ENCODE assay signal across 9 cellular contexts in genomic region chr7:36286688-36287087, GRCh38.
A peak's percentile ranks its signal among the peaks of the same experiment; 100 is the strongest.
DNase-seq lines count a peak whose midpoint lies in the region; ATAC-seq and TF ChIP-seq lines count a peak whose summit lies in the region.
"Had no signal": no experiment of that assay in that cellular context is flagged by ENCODE, and none has a peak within 500 bp of the region (broad histone marks: within the 10 kb centered on the region; RNA-seq: fewer than 3 reads in every experiment).

No MANE protein-coding gene starts in this region.

- H3K36me3 ChIP-seq in esophagus muscularis mucosa (peaks cover 0 to 15% (median 6%) of the 10 kb centered on the region in 4 donors), stomach (peaks cover 0 to 18% (median 10%) of the 10 kb centered on the region in 4 donors)

- WGBS in esophagus muscularis mucosa = 91% methylated on average over 4 of the region's 4 CpGs
- WGBS in stomach, 5 donors = 89 to 99% (median 96%) methylated on average over 4 of the region's 4 CpGs

- no peaks in the 10 kb centered on the region for H3K9me3 Mint-ChIP-seq in activated naive CD4-positive, alpha-beta T cell treated with anti-CD3 and anti-CD28 coated beads, Interleukin-2, amount 10 ng/mL, durations not matched to agents 7 days and 5 days
- H3K9me3 Mint-ChIP-seq in T-cell = no peaks in the 10 kb centered on the region

- CTCF ChIA-PET in activated naive CD4-positive, alpha-beta T cell treated with anti-CD3 and anti-CD28 coated beads, Interleukin-2, amount 10 ng/mL, durations not matched to agents 7 days and 5 days (lab: Charles Lee) = interaction anchor here (1.0 to 1.9 kb wide), 2 partner anchors 31 to 265 kb away, joined by 3 to 8 read pairs; no protein-coding TSS in a partner anchor
- CTCF ChIA-PET in T-cell (lab: Charles Lee) = interaction anchor here (0.6 to 7.0 kb wide), 12 partner anchors 11 to 639 kb away, joined by 3 to 62 read pairs (median 4); no protein-coding TSS in a partner anchor

- peak overlapping the region; percentile 97 for H3K27ac Mint-ChIP-seq in activated naive CD4-positive, alpha-beta T cell treated with anti-CD3 and anti-CD28 coated beads, Interleukin-2, amount 10 ng/mL, durations not matched to agents 7 days and 5 days
- H3K27ac Mint-ChIP-seq in T-cell = peak overlapping the region; percentile 99 to 100

- TF ChIP-seq EP300 in esophagus muscularis mucosa (IDR thresholded peaks at IDR 0.05) (no peak), stomach (IDR thresholded peaks at IDR 0.05) (no peak)

- H3K27me3 ChIP-seq in esophagus muscularis mucosa = no peaks in the 10 kb centered on the region
- H3K27me3 ChIP-seq in stomach = no peaks in the 10 kb centered on the region

- TF ChIP-seq CTCF in esophagus muscularis mucosa (IDR thresholded peaks at IDR 0.05) (no peak), stomach (IDR thresholded peaks at IDR 0.05) (no peak)

- no peak for DNase-seq in activated naive CD4-positive, alpha-beta T cell treated with anti-CD3 and anti-CD28 coated beads, Interleukin-2, amount 10 ng/mL, durations not matched to agents 7 days and 5 days
- no peak for DNase-seq in activated naive CD4-positive, alpha-beta T cell treated with Interleukin-2 at 50 U/mL for 16 hours
- DNase-seq in T-cell (no peak), esophagus muscularis mucosa (ENCODE audit: extremely low spot score) (no peak), stomach (no peak), foreskin melanocyte (no peak), kidney glomerular epithelial cell (lab: John Stamatoyannopoulos, UW) (no peak)
- DNase-seq: NCI-H226 had no signal

- H3K27ac ChIP-seq in esophagus muscularis mucosa (replicated peaks in 1 of 4) = peak overlapping the region in 3 of 4 donors; percentile 32 to 51 (median 42)
- H3K27ac ChIP-seq in stomach = peak overlapping the region in 3 of 5 donors; percentile 5 to 68 (median 20)

- no peak overlapping the region for H3K4me3 ChIP-seq in esophagus muscularis mucosa
- H3K4me3 ChIP-seq in stomach = no peak overlapping the region

- H3K36me3 Mint-ChIP-seq in activated naive CD4-positive, alpha-beta T cell treated with anti-CD3 and anti-CD28 coated beads, Interleukin-2, amount 10 ng/mL, durations not matched to agents 7 days and 5 days = peaks cover 17% of the 10 kb centered on the region
- peaks cover 4% of the 10 kb centered on the region for H3K36me3 Mint-ChIP-seq in T-cell

- TF ChIP-seq POLR2A in esophagus muscularis mucosa (IDR thresholded peaks at IDR 0.05; ENCODE audit: low read depth) (no peak), stomach (IDR thresholded peaks at IDR 0.05) (no peak)

- POLR2A ChIA-PET in T-cell (lab: Charles Lee) = interaction anchor here (0.5 to 0.6 kb wide), 2 partner anchors 114 to 977 kb away, joined by 6 to 8 read pairs; no protein-coding TSS in a partner anchor

- H3K9me3 ChIP-seq in esophagus muscularis mucosa (no peaks in the 10 kb centered on the region), stomach (no peaks in the 10 kb centered on the region)

- ATAC-seq in T-cell (replicated peaks in 1 of 4) (no peak), HG02763 (IDR thresholded peaks at IDR 0.05; ENCODE audit: unreplicated experiment) (no peak)

- H3K4me3 Mint-ChIP-seq in activated naive CD4-positive, alpha-beta T cell treated with anti-CD3 and anti-CD28 coated beads, Interleukin-2, amount 10 ng/mL, durations not matched to agents 7 days and 5 days = peak overlapping the region; percentile 61
- H3K4me3 Mint-ChIP-seq in T-cell = peak overlapping the region; percentile 74 to 76 (median 75)

- intact Hi-C loops in esophagus muscularis mucosa (cut with DNase I) (no loop called here), stomach (cut with DNase I; ENCODE audit: low total_unique reads) (no loop called here)

- H3K27me3 Mint-ChIP-seq in activated naive CD4-positive, alpha-beta T cell treated with anti-CD3 and anti-CD28 coated beads, Interleukin-2, amount 10 ng/mL, durations not matched to agents 7 days and 5 days = no peaks in the 10 kb centered on the region
- no peaks in the 10 kb centered on the region for H3K27me3 Mint-ChIP-seq in T-cell

- peaks cover 78% of the 10 kb centered on the region for H3K4me1 Mint-ChIP-seq in activated naive CD4-positive, alpha-beta T cell treated with anti-CD3 and anti-CD28 coated beads, Interleukin-2, amount 10 ng/mL, durations not matched to agents 7 days and 5 days
- peaks cover 72 to 89% (median 76%) of the 10 kb centered on the region in 3 donors for H3K4me1 Mint-ChIP-seq in T-cell

- H3K4me1 ChIP-seq in esophagus muscularis mucosa (peaks cover 20 to 76% (median 50%) of the 10 kb centered on the region in 4 donors), stomach (peaks cover 24 to 88% (median 33%) of the 10 kb centered on the region in 4 donors)
